In the genomic region with DNA sequence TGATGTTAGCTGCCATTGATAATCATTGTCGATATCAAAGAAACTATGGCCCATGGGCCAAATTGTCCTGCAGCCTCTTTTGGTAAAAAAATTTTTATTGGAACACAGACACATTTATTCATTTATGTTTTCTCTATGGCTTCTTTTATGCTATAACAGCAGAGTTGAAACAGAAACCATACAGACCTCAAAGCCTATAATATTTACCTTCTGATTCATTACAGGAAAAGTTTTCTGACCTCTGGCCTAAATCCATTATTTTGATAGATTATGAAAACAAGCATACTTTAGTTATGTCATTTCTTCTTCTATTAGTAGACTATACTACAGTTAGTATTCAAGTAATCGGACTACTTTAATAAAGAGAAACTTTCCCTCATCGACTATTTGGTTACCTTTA, we compare ENCODE assay signal across 15 cellular contexts.
A peak's percentile ranks its signal among the peaks of the same experiment; 100 is the strongest.
DNase-seq lines count a peak whose midpoint lies in the region; ATAC-seq, FAIRE-seq and TF ChIP-seq lines count a peak whose summit lies in the region.
"Had no signal": no experiment of that assay in that cellular context is flagged by ENCODE, and none has a peak within 500 bp of the region (broad histone marks: within the 10 kb centered on the region; RNA-seq: fewer than 3 reads in every experiment).

No MANE protein-coding gene starts in this region.

- H2AFZ ChIP-seq in astrocyte (ENCODE audit: low read depth, low read length): no peak overlapping the region

- no peaks in the 10 kb centered on the region for H3K9me3 ChIP-seq in astrocyte (ENCODE audit: insufficient read depth, low read depth, low read length)
- H3K9me3 ChIP-seq: right atrium auricular region had no signal

- no peaks in the 10 kb centered on the region for H3K36me3 ChIP-seq in astrocyte (ENCODE audit: insufficient read depth, low read length)
- H3K36me3 ChIP-seq: cardiac muscle cell, right atrium auricular region had no signal

- H3K36me3 Mint-ChIP-seq in astrocyte (ENCODE audit: low read depth, unreplicated experiment) (no peaks in the 10 kb centered on the region), glutamatergic neuron (ENCODE audit: unreplicated experiment) (no peaks in the 10 kb centered on the region)
- H3K36me3 Mint-ChIP-seq in activated CD4-positive, alpha-beta memory T cell treated with anti-CD3 and anti-CD28 coated beads, Interleukin-2, amount 10 ng/mL, durations not matched to agents 7 days and 5 days (ENCODE audit: low read depth): no peaks in the 10 kb centered on the region
- H3K36me3 Mint-ChIP-seq: immature natural killer cell had no signal

- H3K4me1 ChIP-seq in astrocyte (ENCODE audit: insufficient read depth, low read length): peaks cover 6% of the 10 kb centered on the region
- H3K4me1 ChIP-seq: right atrium auricular region had no signal

- H3K4me2 ChIP-seq in astrocyte (ENCODE audit: low read length): peak overlapping the region; percentile 1

- H3K9me3 Mint-ChIP-seq in astrocyte (ENCODE audit: unreplicated experiment): no peaks in the 10 kb centered on the region
- no peaks in the 10 kb centered on the region for H3K9me3 Mint-ChIP-seq in activated CD4-positive, alpha-beta memory T cell treated with anti-CD3 and anti-CD28 coated beads, Interleukin-2, amount 10 ng/mL, durations not matched to agents 7 days and 5 days
- no peaks in the 10 kb centered on the region for H3K9me3 Mint-ChIP-seq in glutamatergic neuron (ENCODE audit: unreplicated experiment)

- DNase-seq in DMS53 treated with DMSO at 0.1 percent for 48 hours (lab: John Stamatoyannopoulos, UW; ENCODE audit: unreplicated experiment): peak; percentile 11
- peak; percentile 20 for DNase-seq in astrocyte (ENCODE audit: low read depth)
- DNase-seq in GDM1 (lab: John Stamatoyannopoulos, UW): no peak
- no peak for DNase-seq in activated CD4-positive, alpha-beta memory T cell treated with anti-CD3 and anti-CD28 coated beads, Interleukin-2, amount 10 ng/mL, durations not matched to agents 7 days and 5 days
- DNase-seq in activated naive CD4-positive, alpha-beta T cell treated with Interleukin-2 at 50 U/mL for 16 hours: no peak
- no peak for DNase-seq in glutamatergic neuron
- DNase-seq: activated effector memory CD4-positive, alpha-beta T cell treated with Interleukin-2 at 50 U/mL for 16 hours; immature natural killer cell had no signal

- peaks cover 2% of the 10 kb centered on the region for H3K27me3 ChIP-seq in astrocyte (ENCODE audit: insufficient read depth, low read length)
- H3K27me3 ChIP-seq: cardiac muscle cell, right atrium auricular region had no signal

- H3K4me1 Mint-ChIP-seq in astrocyte (ENCODE audit: low read depth, unreplicated experiment) (peaks cover 13% of the 10 kb centered on the region), glutamatergic neuron (ENCODE audit: low read depth, unreplicated experiment) (no peaks in the 10 kb centered on the region)
- H3K4me1 Mint-ChIP-seq in activated CD4-positive, alpha-beta memory T cell treated with anti-CD3 and anti-CD28 coated beads, Interleukin-2, amount 10 ng/mL, durations not matched to agents 7 days and 5 days: peaks cover 5% of the 10 kb centered on the region
- H3K4me1 Mint-ChIP-seq: immature natural killer cell had no signal

- CTCF ChIA-PET in activated CD4-positive, alpha-beta memory T cell treated with anti-CD3 and anti-CD28 coated beads, Interleukin-2, amount 10 ng/mL, durations not matched to agents 7 days and 5 days (lab: Charles Lee): no interaction called here

- no peak overlapping the region for H3K4me3 Mint-ChIP-seq in astrocyte (ENCODE audit: unreplicated experiment)
- no peak overlapping the region for H3K4me3 Mint-ChIP-seq in activated CD4-positive, alpha-beta memory T cell treated with anti-CD3 and anti-CD28 coated beads, Interleukin-2, amount 10 ng/mL, durations not matched to agents 7 days and 5 days
- no peak overlapping the region for H3K4me3 Mint-ChIP-seq in glutamatergic neuron (ENCODE audit: unreplicated experiment)
- H3K4me3 Mint-ChIP-seq: immature natural killer cell had no signal

- POLR2A ChIA-PET in activated CD4-positive, alpha-beta memory T cell treated with anti-CD3 and anti-CD28 coated beads, Interleukin-2, amount 10 ng/mL, durations not matched to agents 7 days and 5 days (lab: Charles Lee): no interaction called here

- H3K79me2 ChIP-seq in astrocyte (ENCODE audit: insufficient read depth, low read length): no peaks in the 10 kb centered on the region

- H4K20me1 ChIP-seq in astrocyte (ENCODE audit: insufficient read depth, low read length): no peaks in the 10 kb centered on the region

- ATAC-seq in GM19463 (IDR thresholded peaks at IDR 0.05; ENCODE audit: unreplicated experiment): peak; percentile 64
- ATAC-seq in HG03139 (IDR thresholded peaks at IDR 0.05; ENCODE audit: unreplicated experiment): peak; percentile 64

- TF ChIP-seq CTCF in astrocyte (IDR thresholded peaks at IDR 0.05; ENCODE audit: insufficient read depth, low read depth, low read length) (no peak), glutamatergic neuron (IDR thresholded peaks at IDR 0.05; ENCODE audit: partially characterized antibody, unreplicated experiment) (no peak)

- H3K27ac Mint-ChIP-seq in astrocyte (ENCODE audit: unreplicated experiment) (no peak overlapping the region), glutamatergic neuron (ENCODE audit: unreplicated experiment) (no peak overlapping the region)
- H3K27ac Mint-ChIP-seq in activated CD4-positive, alpha-beta memory T cell treated with anti-CD3 and anti-CD28 coated beads, Interleukin-2, amount 10 ng/mL, durations not matched to agents 7 days and 5 days: no peak overlapping the region
- H3K27ac Mint-ChIP-seq: immature natural killer cell had no signal

- H3K27ac ChIP-seq in astrocyte (ENCODE audit: low read depth, low read length): no peak overlapping the region
- H3K27ac ChIP-seq: cardiac muscle cell, right atrium auricular region had no signal

- FAIRE-seq in astrocyte (lab: Jason Lieb, UNC): no peak
- FAIRE-seq: D721Med, GM12891, H54 had no signal

- H3K9ac ChIP-seq in astrocyte (ENCODE audit: low read length): no peak overlapping the region

- no peaks in the 10 kb centered on the region for H3K27me3 Mint-ChIP-seq in astrocyte (ENCODE audit: low read depth, unreplicated experiment)
- H3K27me3 Mint-ChIP-seq in activated CD4-positive, alpha-beta memory T cell treated with anti-CD3 and anti-CD28 coated beads, Interleukin-2, amount 10 ng/mL, durations not matched to agents 7 days and 5 days: peaks cover 12% of the 10 kb centered on the region
- no peaks in the 10 kb centered on the region for H3K27me3 Mint-ChIP-seq in glutamatergic neuron (ENCODE audit: unreplicated experiment)

- no peak overlapping the region for H3K4me3 ChIP-seq in astrocyte (ENCODE audit: insufficient read depth, low read depth, low read length)
- H3K4me3 ChIP-seq: cardiac muscle cell, right atrium auricular region had no signal

Comparison
In these comparisons a context has a peak if more than half of its experiments do, and no peak if none do; other contexts are left out.
1. DNase-seq: peak in DMS53 treated with DMSO at 0.1 percent for 48 hours (single experiment) and astrocyte (single experiment); none in GDM1 (single experiment), activated CD4-positive, alpha-beta memory T cell treated with anti-CD3 and anti-CD28 coated beads, Interleukin-2, amount 10 ng/mL, durations not matched to agents 7 days and 5 days (single experiment), activated naive CD4-positive, alpha-beta T cell treated with Interleukin-2 at 50 U/mL for 16 hours (single experiment) and glutamatergic neuron (single experiment).